Comparison of ENCODE assay signal across 8 cellular contexts in genomic region chr1:121097127-121097866, GRCh38.
DNase-seq lines count a peak whose midpoint lies in the region; TF ChIP-seq lines count a peak whose summit lies in the region.
"Not testable (repeated sequence)": the region's sequence is repeated elsewhere in the genome, so short reads cannot be mapped to it uniquely, and the experiment has no call there.

No MANE protein-coding gene starts in this region.

- H3K4me1 ChIP-seq in HEK293 (ENCODE audit: control insufficient read depth, insufficient read depth, low read length) = not testable (repeated sequence)

- CTCF ChIA-PET in HEK293 (lab: Yijun Ruan, JAX) = not testable (repeated sequence)

- H3K27me3 ChIP-seq in MG63 = not testable (repeated sequence)

- not testable (repeated sequence) for H3K36me3 ChIP-seq in HEK293 (ENCODE audit: control insufficient read depth in 2 of 2, insufficient read depth in 1 of 2, low read length in 2 of 2); MG63; SK-N-MC (ENCODE audit: insufficient read depth, low read length)

- POLR2A ChIA-PET in HEK293 (lab: Yijun Ruan, JAX) = not testable (repeated sequence)

- in situ Hi-C loops in G401 (cut with HindIII; ENCODE audit: low sequenced_read_pairs) = not testable (repeated sequence)

- H3K9me3 ChIP-seq in HEK293 (ENCODE audit: control insufficient read depth, insufficient read depth, low read depth, low read length); MG63; SK-N-MC (ENCODE audit: low read depth, low read length): not testable (repeated sequence)

- DNase-seq in G401 (ENCODE audit: low spot score) = peak; percentile 76
- peak; percentile 77 for DNase-seq in MG63
- DNase-seq in SK-N-MC (ENCODE audit: low read depth, low spot score) = not testable (repeated sequence)
- peak; percentile 80 for DNase-seq in activated gamma-delta T cell treated with Interleukin-2 at 50 U/mL for 16 hours
- peak; percentile 13 for DNase-seq in foreskin melanocyte
- peak in 38 of 56 donors; percentile 5 to 83 (median 52) for DNase-seq in nucleus accumbens (lab: John Stamatoyannopoulos, UW)
- DNase-seq in stimulated activated naive CD4-positive, alpha-beta T cell treated with Interleukin-2 at 50 U/mL for 16 hours (lab: John Stamatoyannopoulos, UW) = peak; percentile 74

- H3K4me3 ChIP-seq in HEK293 (ENCODE audit: low read depth, low read length) = peak overlapping the region; percentile 28
- peak overlapping the region; percentile 41 for H3K4me3 ChIP-seq in MG63
- peak overlapping the region; percentile 54 for H3K4me3 ChIP-seq in SK-N-MC

- not testable (repeated sequence) for H3K27ac ChIP-seq in HEK293 (ENCODE audit: extremely low read depth, low read depth, low read length); SK-N-MC

- TF ChIP-seq CTCF in HEK293 (tag by site-specific recombination; IDR thresholded peaks at IDR 0.05) = peak; percentile 25; the same call in 1 of the 2 replicates

- not testable (repeated sequence) for H3K9ac ChIP-seq in SK-N-MC (ENCODE audit: insufficient read length)

TF ChIP-seq in HEK293, 187 proteins besides CTCF, POLR2A, EP300 and RAD21:
- TF ChIP-seq ZBTB26 (tag by site-specific recombination; optimal IDR thresholded peaks at IDR 0.05) (peak; percentile 73), PATZ1 (tag by site-specific recombination; IDR thresholded peaks at IDR 0.05) (peak; percentile 50; the same call in 1 of the 2 replicates), ZNF335 (tag by site-specific recombination; conservative IDR thresholded peaks at IDR 0.05) (peak; percentile 43; the same call in 1 of the 2 replicates), ZSCAN30 (tag by site-specific recombination; IDR thresholded peaks at IDR 0.05) (peak; percentile 88), ZEB2 (tag by site-specific recombination; IDR thresholded peaks at IDR 0.05) (0 out of 2 replicates have a peak, but pooled peaks have one; percentile 24), ZFP37 (tag by site-specific recombination; IDR thresholded peaks at IDR 0.05) (0 out of 2 replicates have a peak, but pooled peaks have one; percentile 41), ZBTB8A (tag by site-specific recombination; IDR thresholded peaks at IDR 0.05) (0 out of 2 replicates have a peak, but pooled peaks have one; percentile 33), ZNF398 (tag by site-specific recombination; IDR thresholded peaks at IDR 0.05) (0 out of 2 replicates have a peak, but pooled peaks have one; percentile 20), ZIC2 (tag by site-specific recombination; IDR thresholded peaks at IDR 0.05) (peak; percentile 81)
